13 cellular contexts compared by ENCODE assay signal in genomic region chr21:29194847-29195246, GRCh38.
DNase-seq lines count a peak whose midpoint lies in the region; ATAC-seq and TF ChIP-seq lines count a peak whose summit lies in the region.
"Had no signal": no experiment of that assay in that cellular context is flagged by ENCODE, and none has a peak within 500 bp of the region (broad histone marks: within the 10 kb centered on the region; RNA-seq: fewer than 3 reads in every experiment).

No MANE protein-coding gene starts in this region.

- H4K8ac ChIP-seq in trophoblast cell (ENCODE audit: low read depth, low read length): no peak overlapping the region

- H3K9me3 Mint-ChIP-seq in endodermal cell: peaks cover 19% of the 10 kb centered on the region

- H2BK120ac ChIP-seq in trophoblast cell (ENCODE audit: insufficient read depth, low read length, poor library complexity): peak overlapping the region; percentile 20

- H3K36me3 Mint-ChIP-seq in endodermal cell (ENCODE audit: low read depth): peaks cover 7% of the 10 kb centered on the region

- H3K9me3 ChIP-seq in OCI-LY3 (ENCODE audit: insufficient read depth, low read length) (peaks cover 4% of the 10 kb centered on the region; the same call in 1 of the 2 replicates), endodermal cell (ENCODE audit: control insufficient read depth, low read length) (no peaks in the 10 kb centered on the region), trophoblast cell (ENCODE audit: insufficient read depth, low read depth, low read length) (no peaks in the 10 kb centered on the region)

- TF ChIP-seq CTCF in OCI-LY3 (IDR thresholded peaks at IDR 0.05; ENCODE audit: low read depth, low read length) (no peak), endodermal cell (conservative IDR thresholded peaks at IDR 0.05) (no peak)

- ATAC-seq in HG03565 (IDR thresholded peaks at IDR 0.05; ENCODE audit: unreplicated experiment): no peak

- H3K4me1 Mint-ChIP-seq in endodermal cell: peaks cover 14% of the 10 kb centered on the region

- peak overlapping the region; percentile 27 for H4K12ac ChIP-seq in trophoblast cell (ENCODE audit: low read depth, low read length)

- H3K9ac ChIP-seq in OCI-LY3 (ENCODE audit: low read length) (peak overlapping the region; percentile 76), endodermal cell (ENCODE audit: extremely low read depth, low read length, poor library complexity, severe bottlenecking) (no peak overlapping the region), trophoblast cell (ENCODE audit: low read length) (no peak overlapping the region)
- H3K9ac ChIP-seq: parathyroid adenoma had no signal

- no peaks in the 10 kb centered on the region for H4K20me1 ChIP-seq in OCI-LY3 (ENCODE audit: insufficient read depth, low read length)

- H2BK5ac ChIP-seq in trophoblast cell (ENCODE audit: low read depth, low read length, poor library complexity): peak overlapping the region; percentile 30

- no peak overlapping the region for H2BK12ac ChIP-seq in trophoblast cell (ENCODE audit: low read length)

- H3K23ac ChIP-seq in trophoblast cell (ENCODE audit: low read length): no peak overlapping the region

- H3K36me3 ChIP-seq in H7 (replicated peaks; ENCODE audit: control insufficient read depth, insufficient read depth, low read length) (no peaks in the 10 kb centered on the region), OCI-LY3 (replicated peaks; ENCODE audit: low read depth, low read length) (peaks cover 14% of the 10 kb centered on the region), endodermal cell (ENCODE audit: control insufficient read depth, insufficient read depth, low read length) (no peaks in the 10 kb centered on the region), trophoblast cell (ENCODE audit: control insufficient read depth in 1 of 2, insufficient read depth in 2 of 2, low read length in 2 of 2) (no peaks in the 10 kb centered on the region)

- H3K4me2 ChIP-seq in OCI-LY3 (ENCODE audit: low read length): peak overlapping the region; percentile 91
- no peak overlapping the region for H3K4me2 ChIP-seq in trophoblast cell (ENCODE audit: low read length)

- no peak overlapping the region for H4K91ac ChIP-seq in trophoblast cell (ENCODE audit: low read depth, low read length)

- H3K18ac ChIP-seq in trophoblast cell (ENCODE audit: low read length): no peak overlapping the region

- peaks cover 1% of the 10 kb centered on the region for H3K79me1 ChIP-seq in trophoblast cell (ENCODE audit: low read length)

- peak overlapping the region; percentile 73 for H2AK5ac ChIP-seq in trophoblast cell (ENCODE audit: low read length)

- peak overlapping the region; percentile 56 for H3K27ac Mint-ChIP-seq in endodermal cell

- no peak overlapping the region for H3K4ac ChIP-seq in trophoblast cell (ENCODE audit: low read depth, low read length)

- no peaks in the 10 kb centered on the region for H3K27me3 Mint-ChIP-seq in endodermal cell (ENCODE audit: insufficient read depth)

- H3K4me3 ChIP-seq in H7 (ENCODE audit: insufficient read depth, low read depth, low read length) (no peak overlapping the region), OCI-LY3 (ENCODE audit: low read length) (peak overlapping the region; percentile 86), endodermal cell (ENCODE audit: low read length) (no peak overlapping the region), trophoblast cell (ENCODE audit: low read depth, low read length) (no peak overlapping the region)
- H3K4me3 ChIP-seq: coronary artery had no signal

- H3K4me3 Mint-ChIP-seq in endodermal cell: peak overlapping the region; percentile 49

- H2AFZ ChIP-seq in OCI-LY3 (ENCODE audit: low read depth, low read length): peak overlapping the region; percentile 48; the same call in 1 of the 2 replicates
- no peak overlapping the region for H2AFZ ChIP-seq in trophoblast cell (ENCODE audit: insufficient read depth, low read length, poor library complexity)
- H2AFZ ChIP-seq: parathyroid adenoma had no signal

- H3K14ac ChIP-seq in trophoblast cell (ENCODE audit: low read length): no peak overlapping the region

- H3K27me3 ChIP-seq in H7 (ENCODE audit: control insufficient read depth, insufficient read depth, low read length) (no peaks in the 10 kb centered on the region), OCI-LY3 (ENCODE audit: low read depth, low read length) (no peaks in the 10 kb centered on the region), endodermal cell (ENCODE audit: control insufficient read depth, insufficient read depth, low read length, poor library complexity, severe bottlenecking) (no peaks in the 10 kb centered on the region), trophoblast cell (ENCODE audit: insufficient read depth, low read length) (no peaks in the 10 kb centered on the region)

- H3K4me1 ChIP-seq in OCI-LY3 (ENCODE audit: low read length): peaks cover 41% of the 10 kb centered on the region
- H3K4me1 ChIP-seq in endodermal cell (ENCODE audit: control insufficient read depth, insufficient read depth, low read length): peaks cover 5% of the 10 kb centered on the region
- H3K4me1 ChIP-seq in trophoblast cell (ENCODE audit: control insufficient read depth in 1 of 2, insufficient read depth in 2 of 2, low read length in 2 of 2): peaks cover 0 to 3% of the 10 kb centered on the region in 2 experiments
- H3K4me1 ChIP-seq: parathyroid adenoma had no signal

- 55 to 62% methylated on average over 3 of the region's 3 CpGs for WGBS in endodermal cell (ENCODE audit: insufficient coverage in 1 of 2, insufficient read length in 1 of 2), 2 experiments
- no CpG with 5 or more reads among the region's 3 CpGs for WGBS in trophoblast cell (ENCODE audit: extremely low coverage, insufficient coverage, insufficient read length)

- H3K79me2 ChIP-seq in OCI-LY3 (ENCODE audit: low read length) (peaks cover 44% of the 10 kb centered on the region), trophoblast cell (ENCODE audit: control insufficient read depth, insufficient read depth, low read length, poor library complexity) (no peaks in the 10 kb centered on the region)
- H3K79me2 ChIP-seq: parathyroid adenoma had no signal

- H3K27ac ChIP-seq in OCI-LY3 (ENCODE audit: low read length): peak overlapping the region; percentile 97
- H3K27ac ChIP-seq in endodermal cell (ENCODE audit: low read depth, low read length): no peak overlapping the region
- H3K27ac ChIP-seq in trophoblast cell (ENCODE audit: low read depth, low read length): peak overlapping the region; percentile 47
- H3K27ac ChIP-seq: parathyroid adenoma had no signal

- peak; percentile 6 for DNase-seq in H7
- no peak for DNase-seq in endodermal cell
- peak; percentile 49 to 79 for DNase-seq in trophoblast cell
- no peak for DNase-seq in NOMO-1 (lab: John Stamatoyannopoulos, UW; ENCODE audit: unreplicated experiment in 2 of 2)
- DNase-seq in mucosa of gallbladder (ENCODE audit: low spot score): no peak
- DNase-seq: activated CD4-positive, alpha-beta T cell treated with anti-CD3 and anti-CD28 coated beads for 48 hours; left cardiac atrium; SHP77 treated with DMSO at 0.1 percent for 48 hours; stimulated activated CD4-positive, alpha-beta T cell treated with anti-CD3 and anti-CD28 coated beads, Interleukin-4, amount 100 ng/mL, for 1 hour had no signal

Comparison
In these comparisons a context has a peak if more than half of its experiments do, and no peak if none do; other contexts are left out.
1. DNase-seq: peak in H7 (single experiment) and trophoblast cell (2 of 2); none in endodermal cell (single experiment), NOMO-1 (0 of 2) and mucosa of gallbladder (single experiment).